In genomic region chr4:70734168-70734954, GRCh38 we compare ENCODE assay signal across 8 cellular contexts.
A peak's percentile ranks its signal among the peaks of the same experiment; 100 is the strongest.
DNase-seq lines count a peak whose midpoint lies in the region; ATAC-seq and TF ChIP-seq lines count a peak whose summit lies in the region.

No MANE protein-coding gene starts in this region.

- no peaks in the 10 kb centered on the region for H4K20me1 ChIP-seq in OCI-LY1 (ENCODE audit: insufficient read depth, low read length)

- no peaks in the 10 kb centered on the region for H3K9me2 ChIP-seq in OCI-LY1 (ENCODE audit: low read depth, low read length)

- peak overlapping the region; percentile 96 for H3K27ac ChIP-seq in OCI-LY1 (ENCODE audit: low read depth, low read length, poor library complexity, severe bottlenecking)
- H3K27ac ChIP-seq in brain microvascular endothelial cell = peak overlapping the region; percentile 76
- H3K27ac ChIP-seq in subcutaneous abdominal adipose tissue (ENCODE audit: low read depth, low read length) = peak overlapping the region; percentile 81

- peak overlapping the region; percentile 87 for H3K4me2 ChIP-seq in OCI-LY1 (ENCODE audit: low read length)

- no peak overlapping the region for H2AFZ ChIP-seq in OCI-LY1 (ENCODE audit: low read length)

- H3K4me1 ChIP-seq in OCI-LY1 (ENCODE audit: insufficient read depth, low read length, severe bottlenecking) (peaks cover 74% of the 10 kb centered on the region), subcutaneous abdominal adipose tissue (ENCODE audit: control insufficient read depth in 5 of 5, insufficient read depth in 5 of 5, low read length in 5 of 5) (peaks cover 6 to 23% (median 17%) of the 10 kb centered on the region in 5 donors)

- H3F3A ChIP-seq in OCI-LY1 (ENCODE audit: insufficient read depth, low read length) = peaks cover 12% of the 10 kb centered on the region

- H3K27me3 ChIP-seq in OCI-LY1 (ENCODE audit: insufficient read depth, low read length) = no peaks in the 10 kb centered on the region
- H3K27me3 ChIP-seq in brain microvascular endothelial cell (replicated peaks) = no peaks in the 10 kb centered on the region
- no peaks in the 10 kb centered on the region for H3K27me3 ChIP-seq in subcutaneous abdominal adipose tissue (ENCODE audit: control insufficient read depth in 5 of 5, insufficient read depth in 4 of 5, low read length in 5 of 5)

- peak; percentile 90 for ATAC-seq in GM18511 (IDR thresholded peaks at IDR 0.05; ENCODE audit: unreplicated experiment)
- ATAC-seq in HG02943 (IDR thresholded peaks at IDR 0.05; ENCODE audit: low read depth, unreplicated experiment) = peak; percentile 93

- H3K9me3 ChIP-seq in OCI-LY1 (ENCODE audit: low read length) (no peaks in the 10 kb centered on the region), subcutaneous abdominal adipose tissue (ENCODE audit: control insufficient read depth in 5 of 5, low read length in 5 of 5) (no peaks in the 10 kb centered on the region)

- in situ Hi-C loops in brain microvascular endothelial cell (cut with HindIII; ENCODE audit: low pct_ligation_motif_present, low sequenced_read_pairs) = no loop called here

- H3K79me2 ChIP-seq in OCI-LY1 (ENCODE audit: insufficient read depth, low read length) = peaks cover 36% of the 10 kb centered on the region

- DNase-seq in AG09319 (ENCODE audit: extremely low read depth, low read depth) (peak; percentile 15), brain microvascular endothelial cell (peak; percentile 41), kidney tubule cell (ENCODE audit: low spot score) (peak; percentile 61), NCI-H1048 (lab: John Stamatoyannopoulos, UW) (no peak)

- H3K4me3 ChIP-seq in OCI-LY1 (ENCODE audit: low read depth, low read length, poor library complexity, severe bottlenecking) (peak overlapping the region; percentile 59), brain microvascular endothelial cell (ENCODE audit: low read depth, low read length) (peak overlapping the region; percentile 43), subcutaneous abdominal adipose tissue (ENCODE audit: low read depth in 1 of 5, low read length in 5 of 5) (peak overlapping the region; percentile 53 to 72 (median 60))

- H3K9ac ChIP-seq in OCI-LY1 (ENCODE audit: low read length) = peak overlapping the region; percentile 61
- peak overlapping the region; percentile 32 to 73 (median 64) for H3K9ac ChIP-seq in subcutaneous abdominal adipose tissue (ENCODE audit: low read length in 5 of 5)

- no peaks in the 10 kb centered on the region for H3K36me3 ChIP-seq in OCI-LY1 (ENCODE audit: insufficient read depth, low read length)
- H3K36me3 ChIP-seq in brain microvascular endothelial cell (replicated peaks) = no peaks in the 10 kb centered on the region
- H3K36me3 ChIP-seq in subcutaneous abdominal adipose tissue (ENCODE audit: control insufficient read depth in 5 of 5, insufficient read depth in 5 of 5, low read length in 5 of 5) = peaks cover 0 to 2% (median 0%) of the 10 kb centered on the region in 5 donors

- no peak for TF ChIP-seq CTCF in AG09319 (IDR thresholded peaks at IDR 0.05; ENCODE audit: low read depth, low read length)
- TF ChIP-seq CTCF in OCI-LY1 (IDR thresholded peaks at IDR 0.05; ENCODE audit: low read length) = no peak
- no peak for TF ChIP-seq CTCF in brain microvascular endothelial cell (IDR thresholded peaks at IDR 0.05; ENCODE audit: low read depth, low read length, missing control alignments)
